Comparison of ENCODE assay signal across 10 cellular contexts in genomic region chr6:6004147-6004995, GRCh38. TPM values are rescaled to one million over a fixed set of nuclear protein-coding genes. Genes with fewer than 3 reads are reported as not detected.
DNase-seq lines count a peak whose midpoint lies in the region; ATAC-seq and TF ChIP-seq lines count a peak whose summit lies in the region.
"Had no signal": no experiment of that assay in that cellular context is flagged by ENCODE, and none has a peak within 500 bp of the region (broad histone marks: within the 10 kb centered on the region; RNA-seq: fewer than 3 reads in every experiment).

No MANE protein-coding gene starts in this region.

- H3K27me3 Mint-ChIP-seq in activated CD4-positive, alpha-beta T cell treated with anti-CD3 and anti-CD28 coated beads, Interleukin-2, amount 10 ng/mL, durations not matched to agents 24 days and 14 days = peaks cover 79% of the 10 kb centered on the region
- peaks cover 72% of the 10 kb centered on the region for H3K27me3 Mint-ChIP-seq in activated B cell treated with CpG ODN at 0.5 μM for 24 hours
- H3K27me3 Mint-ChIP-seq in stimulated activated naive CD8-positive, alpha-beta T cell treated with anti-CD3 and anti-CD28 coated beads, Interleukin-15, amount 100 ng/mL, for 72 hours = peaks cover 89% of the 10 kb centered on the region

- H3K36me3 Mint-ChIP-seq in activated CD4-positive, alpha-beta T cell treated with anti-CD3 and anti-CD28 coated beads, Interleukin-2, amount 10 ng/mL, durations not matched to agents 24 days and 14 days (ENCODE audit: low read depth) = peaks cover 27% of the 10 kb centered on the region
- H3K36me3 Mint-ChIP-seq in activated B cell treated with CpG ODN at 0.5 μM for 24 hours (ENCODE audit: low read depth) = peaks cover 3% of the 10 kb centered on the region

- CTCF ChIA-PET in activated B cell treated with CpG ODN at 0.5 μM for 24 hours (lab: Charles Lee) = interaction anchor here (1.1 kb wide), 1 partner anchor 533 kb away, joined by 4 read pairs; no protein-coding TSS in a partner anchor

- no peak overlapping the region for H3K27ac ChIP-seq in iPS-20b (ENCODE audit: low read length)
- H3K27ac ChIP-seq: PC-9 had no signal

- peak overlapping the region; percentile 84 for H3K27ac Mint-ChIP-seq in activated CD4-positive, alpha-beta T cell treated with anti-CD3 and anti-CD28 coated beads, Interleukin-2, amount 10 ng/mL, durations not matched to agents 24 days and 14 days
- peak overlapping the region; percentile 66 for H3K27ac Mint-ChIP-seq in activated B cell treated with CpG ODN at 0.5 μM for 24 hours
- peak overlapping the region in 1 of 2 donors; percentile 84 for H3K27ac Mint-ChIP-seq in stimulated activated naive CD8-positive, alpha-beta T cell treated with anti-CD3 and anti-CD28 coated beads, Interleukin-15, amount 100 ng/mL, for 72 hours

- H3K4me3 ChIP-seq in iPS-20b (ENCODE audit: low read length) = peak overlapping the region; percentile 62
- H3K4me3 ChIP-seq: PC-9 had no signal

- no peaks in the 10 kb centered on the region for H3K36me3 ChIP-seq in iPS-20b (ENCODE audit: insufficient read depth, low read depth, low read length)

- peaks cover 26% of the 10 kb centered on the region for H3K4me1 ChIP-seq in iPS-20b (ENCODE audit: insufficient read depth, low read length)

- peaks cover 29% of the 10 kb centered on the region for H3K9me3 Mint-ChIP-seq in activated CD4-positive, alpha-beta T cell treated with anti-CD3 and anti-CD28 coated beads, Interleukin-2, amount 10 ng/mL, durations not matched to agents 24 days and 14 days
- H3K9me3 Mint-ChIP-seq in activated B cell treated with CpG ODN at 0.5 μM for 24 hours = peaks cover 18% of the 10 kb centered on the region
- H3K9me3 Mint-ChIP-seq in stimulated activated naive CD8-positive, alpha-beta T cell treated with anti-CD3 and anti-CD28 coated beads, Interleukin-15, amount 100 ng/mL, for 72 hours = peaks cover 7 to 9% of the 10 kb centered on the region in 2 donors

- peak; percentile 69 for DNase-seq in activated CD4-positive, alpha-beta T cell treated with anti-CD3 and anti-CD28 coated beads, Interleukin-2, amount 10 ng/mL, durations not matched to agents 24 days and 14 days
- no peak for DNase-seq in activated CD4-positive, alpha-beta T cell treated with anti-CD3 and anti-CD28 coated beads for 4 hours
- DNase-seq in activated B cell treated with CpG ODN at 0.5 μM for 24 hours (no peak), SKM-1 (lab: John Stamatoyannopoulos, UW; ENCODE audit: unreplicated experiment) (no peak)
- DNase-seq in stimulated activated naive CD8-positive, alpha-beta T cell treated with anti-CD3 and anti-CD28 coated beads, Interleukin-15, amount 100 ng/mL, for 72 hours = no peak
- DNase-seq: PC-9 had no signal

- ATAC-seq in activated B cell treated with CpG ODN at 0.5 μM for 24 hours (ENCODE audit: low read depth) (no peak), GM21717 (IDR thresholded peaks at IDR 0.05; ENCODE audit: unreplicated experiment) (no peak)
- no peak for ATAC-seq in stimulated activated naive CD8-positive, alpha-beta T cell treated with anti-CD3 and anti-CD28 coated beads, Interleukin-15, amount 100 ng/mL, for 72 hours
- no peak for ATAC-seq in activated CD4-positive, CD25-positive, alpha-beta regulatory T cell treated with anti-CD3 and anti-CD28 coated beads, Interleukin-2, amount 50 U/mL, for 24 hours

- POLR2A ChIA-PET in activated B cell treated with CpG ODN at 0.5 μM for 24 hours (lab: Charles Lee) = no interaction called here

- intact Hi-C loops in activated CD4-positive, alpha-beta T cell treated with anti-CD3 and anti-CD28 coated beads, Interleukin-2, amount 10 ng/mL, durations not matched to agents 24 days and 14 days (cut with micrococcal nuclease) = loop anchor here (1.0 to 10.0 kb wide), 2 partner anchors 8 to 920 kb away; partner anchors contain the start of gene PPP1R3G
- intact Hi-C loops in activated B cell treated with CpG ODN at 0.5 μM for 24 hours (cut with micrococcal nuclease) = loop anchor here (1.0 to 10.0 kb wide), 2 partner anchors 8 to 1230 kb away; partner anchors contain the start of gene CDYL

- TF ChIP-seq CTCF in activated B cell treated with CpG ODN at 0.5 μM for 24 hours (IDR thresholded peaks at IDR 0.05) = no peak

- H3K27me3 ChIP-seq in iPS-20b (ENCODE audit: insufficient read depth, low read length) = peaks cover 99% of the 10 kb centered on the region

- H3K4me1 Mint-ChIP-seq in activated CD4-positive, alpha-beta T cell treated with anti-CD3 and anti-CD28 coated beads, Interleukin-2, amount 10 ng/mL, durations not matched to agents 24 days and 14 days = peaks cover 53% of the 10 kb centered on the region
- peaks cover 65% of the 10 kb centered on the region for H3K4me1 Mint-ChIP-seq in activated B cell treated with CpG ODN at 0.5 μM for 24 hours
- H3K4me1 Mint-ChIP-seq in stimulated activated naive CD8-positive, alpha-beta T cell treated with anti-CD3 and anti-CD28 coated beads, Interleukin-15, amount 100 ng/mL, for 72 hours = peaks cover 89% of the 10 kb centered on the region

- peaks cover 4% of the 10 kb centered on the region; the same call in 1 of the 2 replicates for H3K9me3 ChIP-seq in iPS-20b (ENCODE audit: insufficient read depth, low read depth, low read length)

- no peak overlapping the region for H3K9ac ChIP-seq in iPS-20b (ENCODE audit: low read depth, low read length)

- H3K4me3 Mint-ChIP-seq in activated CD4-positive, alpha-beta T cell treated with anti-CD3 and anti-CD28 coated beads, Interleukin-2, amount 10 ng/mL, durations not matched to agents 24 days and 14 days = peak overlapping the region; percentile 74
- peak overlapping the region; percentile 71 for H3K4me3 Mint-ChIP-seq in activated B cell treated with CpG ODN at 0.5 μM for 24 hours
- H3K4me3 Mint-ChIP-seq in stimulated activated naive CD8-positive, alpha-beta T cell treated with anti-CD3 and anti-CD28 coated beads, Interleukin-15, amount 100 ng/mL, for 72 hours = peak overlapping the region; percentile 78 to 92

RNA-seq across cellular contexts. Expression of gene NRN1, which starts 2.4 kb away (rescaled TPM):
- 4.0 and 4.8 TPM in 2 replicates for total RNA-seq in activated CD4-positive, alpha-beta T cell treated with anti-CD3 and anti-CD28 coated beads, Interleukin-2, amount 10 ng/mL, durations not matched to agents 24 days and 14 days
- 0.12 TPM in 1 of 2 replicates, not detected in the other for total RNA-seq in activated B cell treated with CpG ODN at 0.5 μM for 24 hours
- total RNA-seq: fibroblast of villous mesenchyme, PC-9 had no signal
